12 cellular contexts compared by ENCODE assay signal in the genomic region with DNA sequence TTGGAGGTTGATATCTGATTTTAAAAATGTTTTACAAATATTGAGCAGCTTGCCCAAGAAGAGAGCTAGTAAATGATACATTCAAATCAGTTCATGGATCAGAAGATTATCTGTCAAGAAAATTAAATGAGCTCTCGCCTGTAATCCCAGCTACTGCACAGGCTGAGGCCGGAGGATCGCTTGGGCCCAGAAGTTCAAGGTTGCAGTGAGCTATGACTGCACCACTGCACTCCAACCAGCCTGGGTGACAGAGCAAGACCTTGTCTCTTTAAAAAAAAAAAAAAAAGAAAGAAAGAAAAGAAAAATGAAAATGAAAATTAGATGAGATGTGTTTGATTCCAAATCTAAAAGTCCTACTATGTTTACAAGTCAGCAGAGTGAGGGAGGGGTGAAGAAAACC. TPM values are rescaled to one million over a fixed set of nuclear protein-coding genes. Genes with fewer than 3 reads are reported as not detected.
DNase-seq lines count a peak whose midpoint lies in the region; ATAC-seq and TF ChIP-seq lines count a peak whose summit lies in the region.
"Had no signal": no experiment of that assay in that cellular context is flagged by ENCODE, and none has a peak within 500 bp of the region (broad histone marks: within the 10 kb centered on the region; RNA-seq: fewer than 3 reads in every experiment).

No MANE protein-coding gene starts in this region.

- peak overlapping the region; percentile 98 for H3K27ac ChIP-seq in SK-N-MC
- H3K27ac ChIP-seq in esophagus muscularis mucosa (replicated peaks in 1 of 4): peak overlapping the region in 3 of 4 donors; percentile 98 to 99 (median 99)
- H3K27ac ChIP-seq: KMS-11 had no signal

- H3K27me3 ChIP-seq in esophagus muscularis mucosa: no peaks in the 10 kb centered on the region

- H3K36me3 ChIP-seq in SK-N-MC (ENCODE audit: insufficient read depth, low read length) (peaks cover 41% of the 10 kb centered on the region), esophagus muscularis mucosa (no peaks in the 10 kb centered on the region)

- peak overlapping the region; percentile 95 for H3K9ac ChIP-seq in SK-N-MC (ENCODE audit: insufficient read length)
- H3K9ac ChIP-seq: KMS-11 had no signal

- H3K4me3 Mint-ChIP-seq in progenitor cell of endocrine pancreas (ENCODE audit: low read depth): peak overlapping the region; percentile 93

- H3K27me3 Mint-ChIP-seq in progenitor cell of endocrine pancreas: peaks cover 23% of the 10 kb centered on the region

- TF ChIP-seq CTCF in esophagus muscularis mucosa (IDR thresholded peaks at IDR 0.05) (no peak), progenitor cell of endocrine pancreas (IDR thresholded peaks at IDR 0.05; ENCODE audit: unreplicated experiment) (no peak)

- H3K9me3 ChIP-seq in SK-N-MC (ENCODE audit: low read depth, low read length) (no peaks in the 10 kb centered on the region), esophagus muscularis mucosa (no peaks in the 10 kb centered on the region)

- H3K27ac Mint-ChIP-seq in progenitor cell of endocrine pancreas: peak overlapping the region; percentile 68

- H3K36me3 Mint-ChIP-seq in progenitor cell of endocrine pancreas (ENCODE audit: insufficient read depth): no peaks in the 10 kb centered on the region

- WGBS in esophagus muscularis mucosa: 86% methylated on average over 3 of the region's 3 CpGs

- no peak for TF ChIP-seq EP300 in esophagus muscularis mucosa (IDR thresholded peaks at IDR 0.05)

- H3K4me3 ChIP-seq in GM08714 (ENCODE audit: low read length) (peak overlapping the region; percentile 74; the same call in 1 of the 2 replicates), SK-N-MC (peak overlapping the region; percentile 99), esophagus muscularis mucosa (peak overlapping the region in 3 of 4 donors; percentile 85 to 88 (median 87))

- no peak for DNase-seq in SK-N-MC (ENCODE audit: low read depth, low spot score)
- no peak for DNase-seq in esophagus muscularis mucosa (ENCODE audit: extremely low spot score)
- DNase-seq in progenitor cell of endocrine pancreas (ENCODE audit: low spot score, unreplicated experiment): no peak
- DNase-seq in stimulated activated CD4-positive, alpha-beta T cell treated with anti-CD3 and anti-CD28 coated beads, Interleukin-2, amount 100 ng/mL, for 48 hours: no peak
- DNase-seq in DMS 273 (lab: John Stamatoyannopoulos, UW; ENCODE audit: unreplicated experiment): no peak
- DNase-seq in stimulated activated CD4-positive, alpha-beta T cell treated with anti-CD3 and anti-CD28 coated beads, Interleukin-2, amount 100 ng/mL, for 24 hours: no peak
- DNase-seq: activated CD4-positive, CD25-positive, alpha-beta regulatory T cell; NCI-H526 treated with DMSO at 0.1 percent for 48 hours; stimulated activated CD4-positive, alpha-beta T cell treated with anti-CD3 and anti-CD28 coated beads, Interleukin-1b, Interleukin-23, amount 100 ng/mL, for 48 hours had no signal

- H3K9me3 Mint-ChIP-seq in progenitor cell of endocrine pancreas (ENCODE audit: low read depth): no peaks in the 10 kb centered on the region

- peaks cover 10 to 69% (median 48%) of the 10 kb centered on the region in 4 donors for H3K4me1 ChIP-seq in esophagus muscularis mucosa

- TF ChIP-seq POLR2A in esophagus muscularis mucosa (IDR thresholded peaks at IDR 0.05; ENCODE audit: low read depth): no peak

- ATAC-seq in GM21723 (IDR thresholded peaks at IDR 0.05; ENCODE audit: unreplicated experiment): no peak

- intact Hi-C loops in esophagus muscularis mucosa (cut with DNase I): loop anchor here (5.0 to 10.0 kb wide), 2 partner anchors 61 to 391 kb away; no protein-coding TSS in a partner anchor

- H3K4me1 Mint-ChIP-seq in progenitor cell of endocrine pancreas (ENCODE audit: low read depth): peaks cover 16% of the 10 kb centered on the region

RNA-seq across cellular contexts. Expression of gene SPART, which starts 2.4 kb away (rescaled TPM):
- total RNA-seq in esophagus muscularis mucosa (100 to 1,000 TPM in 3 of 4 donors, 10 to 100 TPM in 1; 95.1 to 157 (median 122) TPM), progenitor cell of endocrine pancreas (73.4 and 76.5 TPM in 2 replicates)

RNA-seq across cellular contexts. Expression of gene CCDC169, which starts 46.2 kb away (rescaled TPM):
- total RNA-seq in esophagus muscularis mucosa: 1 to 10 TPM in 1 of 4 donors, under 1 TPM in 3; 0.42 to 1.6 (median 0.84) TPM
- total RNA-seq in progenitor cell of endocrine pancreas: 5.8 and 6.5 TPM in 2 replicates
